ENCODE assay signal across 16 cellular contexts in the genomic region with DNA sequence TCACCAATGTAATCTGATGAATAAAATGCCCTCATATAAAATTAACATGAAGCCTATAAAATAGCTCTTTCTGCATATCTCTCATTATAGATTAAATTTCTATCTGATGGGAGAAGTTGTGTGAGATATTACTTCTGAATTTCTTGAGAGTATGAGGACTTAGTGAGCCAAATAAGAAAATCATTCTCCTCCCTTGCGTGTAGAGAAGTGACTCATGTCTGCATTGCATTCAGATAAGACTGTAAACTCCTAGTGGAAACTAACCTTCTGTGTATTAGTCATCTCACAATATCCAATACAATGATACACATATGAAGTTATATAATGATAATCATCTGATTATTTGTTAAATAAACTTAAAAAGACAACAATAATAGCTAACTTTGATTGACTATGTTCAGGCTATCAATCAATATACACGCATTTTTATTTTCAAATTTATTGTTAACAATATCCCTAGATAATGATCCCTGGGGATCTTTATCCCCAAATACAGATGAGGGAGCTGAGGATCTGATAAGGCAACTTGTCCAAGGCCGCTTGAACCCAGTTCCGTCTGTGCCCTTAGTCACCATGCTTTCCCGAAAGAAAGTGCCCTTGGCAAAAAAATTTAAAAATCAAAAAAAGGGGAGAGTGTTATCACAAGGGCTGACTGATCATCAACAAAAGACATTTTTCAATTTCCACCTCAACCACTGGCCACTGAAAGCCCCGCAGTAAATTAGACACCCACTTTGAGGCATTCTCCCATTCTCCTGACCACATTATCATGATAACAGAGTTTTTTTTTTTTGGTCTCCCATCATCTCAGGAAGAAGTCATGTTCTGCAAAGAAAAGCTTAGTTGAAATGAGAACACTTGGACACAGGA.
DNase-seq lines count a peak whose midpoint lies in the region; ATAC-seq and TF ChIP-seq lines count a peak whose summit lies in the region.
"Had no signal": no experiment of that assay in that cellular context is flagged by ENCODE, and none has a peak within 500 bp of the region (broad histone marks: within the 10 kb centered on the region; RNA-seq: fewer than 3 reads in every experiment).

No MANE protein-coding gene starts in this region.

- no peaks in the 10 kb centered on the region for H3K27me3 Mint-ChIP-seq in activated CD4-positive, alpha-beta memory T cell treated with anti-CD3 and anti-CD28 coated beads for 36 hours
- H3K27me3 Mint-ChIP-seq: CD4-positive, alpha-beta memory T cell; naive thymus-derived CD8-positive, alpha-beta T cell had no signal

- peak overlapping the region; percentile 55 for H3K27ac ChIP-seq in mammary epithelial cell (ENCODE audit: insufficient read depth, low read depth, low read length)
- H3K27ac ChIP-seq: coronary artery, WERI-Rb-1 had no signal

- H3K36me3 Mint-ChIP-seq in activated CD4-positive, alpha-beta memory T cell treated with anti-CD3 and anti-CD28 coated beads for 36 hours = no peaks in the 10 kb centered on the region
- H3K36me3 Mint-ChIP-seq: CD4-positive, alpha-beta memory T cell; naive thymus-derived CD8-positive, alpha-beta T cell; stimulated activated naive B cell treated with anti-CD40 and anti-IgM and Interleukin-4, amounts not matched to agents 10 μg/mL and 1 μg/mL and 100 μg/mL, for 72 hours had no signal

- H3K9me3 ChIP-seq in mammary epithelial cell (replicated peaks; ENCODE audit: insufficient read depth, low read length) = no peaks in the 10 kb centered on the region

- no TSS peak for BruUV-seq in mammary epithelial cell (replicated peaks; lab: Mats Ljungman, UMichigan)

- TF ChIP-seq POLR2A in NB4 (IDR thresholded peaks at IDR 0.05; ENCODE audit: extremely low read depth, insufficient read length) = no peak

- H3K4me1 Mint-ChIP-seq in activated CD4-positive, alpha-beta memory T cell treated with anti-CD3 and anti-CD28 coated beads for 36 hours (ENCODE audit: low read depth) = no peaks in the 10 kb centered on the region
- H3K4me1 Mint-ChIP-seq: CD4-positive, alpha-beta memory T cell; naive thymus-derived CD8-positive, alpha-beta T cell; stimulated activated naive B cell treated with anti-CD40 and anti-IgM and Interleukin-4, amounts not matched to agents 10 μg/mL and 1 μg/mL and 100 μg/mL, for 72 hours had no signal

- no peaks in the 10 kb centered on the region for H3K79me2 ChIP-seq in mammary epithelial cell (ENCODE audit: insufficient read depth, low read length)

- 52% methylated on average over 5 of the region's 6 CpGs for WGBS in mammary epithelial cell (ENCODE audit: low coverage, missing lambda C conversion rate)

- H3K4me3 ChIP-seq in NB4 (ENCODE audit: low read depth, low read length) = no peak overlapping the region
- H3K4me3 ChIP-seq in mammary epithelial cell (replicated peaks in 1 of 3; ENCODE audit: insufficient read depth in 1 of 3, low read depth in 2 of 3, low read length in 3 of 3) = no peak overlapping the region
- H3K4me3 ChIP-seq: coronary artery had no signal

- H3K27me3 ChIP-seq in mammary epithelial cell (ENCODE audit: insufficient read depth, low read length) = no peaks in the 10 kb centered on the region

- no peak overlapping the region for H3K4me3 Mint-ChIP-seq in activated CD4-positive, alpha-beta memory T cell treated with anti-CD3 and anti-CD28 coated beads for 36 hours
- H3K4me3 Mint-ChIP-seq: activated T-helper 1 cell treated with anti-CD3 and anti-CD28 coated beads, Interleukin-12 subunit alpha, Interleukin-12 subunit beta, Interleukin-2, Interleukin-4 antibody, amounts not matched to agents 30 ng/mL and 10 ng/mL and 1 ng/mL, durations not matched to agents 14 hours and 24 hours and 36 hours; CD4-positive, alpha-beta memory T cell; naive thymus-derived CD8-positive, alpha-beta T cell; stimulated activated naive B cell treated with anti-CD40 and anti-IgM and Interleukin-4, amounts not matched to agents 10 μg/mL and 1 μg/mL and 100 μg/mL, for 72 hours had no signal

- ATAC-seq in left colon = peak; percentile 50
- no peak for ATAC-seq in GM18520 (IDR thresholded peaks at IDR 0.05; ENCODE audit: unreplicated experiment)
- ATAC-seq in HG02571 (IDR thresholded peaks at IDR 0.05; ENCODE audit: unreplicated experiment) = no peak
- ATAC-seq: naive thymus-derived CD8-positive, alpha-beta T cell; stimulated activated naive B cell treated with anti-CD40 and anti-IgM and Interleukin-4, amounts not matched to agents 10 μg/mL and 1 μg/mL and 100 μg/mL, for 72 hours had no signal

- no peaks in the 10 kb centered on the region for H4K20me1 ChIP-seq in mammary epithelial cell (ENCODE audit: insufficient read depth, low read length)

- no peak overlapping the region for H2AFZ ChIP-seq in mammary epithelial cell (ENCODE audit: low read depth, low read length)

- H3K27ac Mint-ChIP-seq in activated CD4-positive, alpha-beta memory T cell treated with anti-CD3 and anti-CD28 coated beads for 36 hours = no peak overlapping the region
- H3K27ac Mint-ChIP-seq: activated T-helper 1 cell treated with anti-CD3 and anti-CD28 coated beads, Interleukin-12 subunit alpha, Interleukin-12 subunit beta, Interleukin-2, Interleukin-4 antibody, amounts not matched to agents 30 ng/mL and 10 ng/mL and 1 ng/mL, durations not matched to agents 14 hours and 24 hours and 36 hours; CD4-positive, alpha-beta memory T cell; naive thymus-derived CD8-positive, alpha-beta T cell; stimulated activated naive B cell treated with anti-CD40 and anti-IgM and Interleukin-4, amounts not matched to agents 10 μg/mL and 1 μg/mL and 100 μg/mL, for 72 hours had no signal

- TF ChIP-seq CTCF in NB4 (IDR thresholded peaks at IDR 0.05; ENCODE audit: low read depth, low read length) (no peak), mammary epithelial cell (conservative IDR thresholded peaks at IDR 0.05 in 1 of 2, IDR thresholded peaks at IDR 0.05 in 1 of 2; ENCODE audit: extremely low read depth in 1 of 2, insufficient read depth in 1 of 2, low read depth in 1 of 2, low read length in 2 of 2) (no peak)

- H3K9me3 Mint-ChIP-seq in activated CD4-positive, alpha-beta memory T cell treated with anti-CD3 and anti-CD28 coated beads for 36 hours = no peaks in the 10 kb centered on the region
- H3K9me3 Mint-ChIP-seq: activated T-helper 1 cell treated with anti-CD3 and anti-CD28 coated beads, Interleukin-12 subunit alpha, Interleukin-12 subunit beta, Interleukin-2, Interleukin-4 antibody, amounts not matched to agents 30 ng/mL and 10 ng/mL and 1 ng/mL, durations not matched to agents 14 hours and 24 hours and 36 hours; CD4-positive, alpha-beta memory T cell; naive thymus-derived CD8-positive, alpha-beta T cell; stimulated activated naive B cell treated with anti-CD40 and anti-IgM and Interleukin-4, amounts not matched to agents 10 μg/mL and 1 μg/mL and 100 μg/mL, for 72 hours had no signal

- intact Hi-C loops in mammary epithelial cell (cut with micrococcal nuclease) = no loop called here
- intact Hi-C loops in left colon (cut with DNase I, micrococcal nuclease) = no loop called here
- intact Hi-C loops in activated CD4-positive, alpha-beta memory T cell treated with anti-CD3 and anti-CD28 coated beads for 36 hours (cut with micrococcal nuclease) = no loop called here

- CTCF ChIA-PET in mammary epithelial cell (lab: Charles Lee; ENCODE audit: low non-redundant PET) = no interaction called here
- CTCF ChIA-PET in activated CD4-positive, alpha-beta memory T cell treated with anti-CD3 and anti-CD28 coated beads for 36 hours (lab: Charles Lee) = interaction anchor here (1.3 kb wide), 1 partner anchor 259 kb away, joined by 5 read pairs; no protein-coding TSS in a partner anchor

- no peak overlapping the region for H3K4me2 ChIP-seq in mammary epithelial cell (ENCODE audit: insufficient read depth, low read depth, low read length)

- in situ Hi-C loops in mammary epithelial cell (cut with MboI; ENCODE audit: low sequenced_read_pairs in 2 of 2) = no loop called here

- peak; percentile 74 for DNase-seq in DMS53 (lab: John Stamatoyannopoulos, UW)
- peak; percentile 55 for DNase-seq in NB4 (ENCODE audit: low read depth)
- peak; percentile 83 for DNase-seq in mammary epithelial cell
- DNase-seq in left colon = no peak
- no peak for DNase-seq in activated CD4-positive, alpha-beta memory T cell treated with anti-CD3 and anti-CD28 coated beads for 36 hours
- no peak for DNase-seq in NCI-H187 (lab: John Stamatoyannopoulos, UW)
- DNase-seq: CD4-positive, alpha-beta memory T cell; naive thymus-derived CD8-positive, alpha-beta T cell; NCI-H2107; stimulated activated CD4-positive, alpha-beta T cell treated with anti-CD3 and anti-CD28 coated beads, Interleukin-15, amount 100 ng/mL, for 24 hours; stimulated activated naive B cell treated with anti-CD40 and anti-IgM and Interleukin-4, amounts not matched to agents 10 μg/mL and 1 μg/mL and 100 μg/mL, for 72 hours; WERI-Rb-1 had no signal

- POLR2A ChIA-PET in activated CD4-positive, alpha-beta memory T cell treated with anti-CD3 and anti-CD28 coated beads for 36 hours (lab: Charles Lee) = no interaction called here

- H3K36me3 ChIP-seq in mammary epithelial cell (ENCODE audit: insufficient read depth, low read length) = no peaks in the 10 kb centered on the region
- H3K36me3 ChIP-seq: WERI-Rb-1 had no signal

- H3K4me1 ChIP-seq in mammary epithelial cell (ENCODE audit: insufficient read depth, low read length) = peaks cover 33% of the 10 kb centered on the region

- H3K9ac ChIP-seq in mammary epithelial cell (ENCODE audit: insufficient read depth, low read length) = peak overlapping the region; percentile 6

- dilution Hi-C loops in mammary epithelial cell (cut with HindIII; ENCODE audit: low sequenced_read_pairs) = no loop called here

Comparison
In these comparisons a context has a peak if more than half of its experiments do, and no peak if none do; other contexts are left out.
1. DNase-seq: peak in DMS53 (single experiment), NB4 (single experiment) and mammary epithelial cell (single experiment); none in left colon (0 of 2), activated CD4-positive, alpha-beta memory T cell treated with anti-CD3 and anti-CD28 coated beads for 36 hours (single experiment) and NCI-H187 (0 of 2).